Comparison of ENCODE assay signal across 9 cellular contexts in genomic region chr14:96268426-96269358, GRCh38. TPM values are rescaled to one million over a fixed set of nuclear protein-coding genes. Genes with fewer than 3 reads are reported as not detected.
DNase-seq lines count a peak whose midpoint lies in the region; ATAC-seq and TF ChIP-seq lines count a peak whose summit lies in the region.
"Had no signal": no experiment of that assay in that cellular context is flagged by ENCODE, and none has a peak within 500 bp of the region (broad histone marks: within the 10 kb centered on the region; RNA-seq: fewer than 3 reads in every experiment).

No MANE protein-coding gene starts in this region.

- DNase-seq in Calu3 (peak; percentile 66), RWPE2 (ENCODE audit: low spot score) (peak; percentile 97), foreskin fibroblast (peak; percentile 96 to 98), NOMO-1 (lab: John Stamatoyannopoulos, UW; ENCODE audit: unreplicated experiment in 2 of 2) (no peak), nucleus accumbens (lab: John Stamatoyannopoulos, UW) (no peak), NCI-H526 treated with DMSO at 0.1 percent for 48 hours (lab: John Stamatoyannopoulos, UW) (no peak)

- peak overlapping the region; percentile 53 for H3K27ac Mint-ChIP-seq in Calu3 (ENCODE audit: unreplicated experiment)

- H3K9me3 Mint-ChIP-seq in Calu3 (ENCODE audit: low read depth, unreplicated experiment) = no peaks in the 10 kb centered on the region

- no peak for TF ChIP-seq CTCF in Calu3 (IDR thresholded peaks at IDR 0.05; ENCODE audit: unreplicated experiment)
- TF ChIP-seq CTCF in RWPE2 (IDR thresholded peaks at IDR 0.05; ENCODE audit: poor library complexity, severe bottlenecking) = no peak
- TF ChIP-seq CTCF in foreskin fibroblast (IDR thresholded peaks at IDR 0.05; ENCODE audit: low read depth, low read length) = no peak

- no peaks in the 10 kb centered on the region for H3K36me3 Mint-ChIP-seq in Calu3 (ENCODE audit: insufficient read depth, unreplicated experiment)

- peaks cover 41% of the 10 kb centered on the region for H3K4me1 Mint-ChIP-seq in Calu3 (ENCODE audit: low read depth, unreplicated experiment)

- H3K4me3 ChIP-seq in RWPE2 (ENCODE audit: severe bottlenecking) = no peak overlapping the region
- H3K4me3 ChIP-seq in foreskin fibroblast (ENCODE audit: low read depth in 1 of 2, low read length in 2 of 2) = no peak overlapping the region
- no peak overlapping the region for H3K4me3 ChIP-seq in rectal smooth muscle tissue (ENCODE audit: low read length)
- H3K4me3 ChIP-seq: cardiac muscle cell had no signal

- H3K9ac ChIP-seq in rectal smooth muscle tissue (ENCODE audit: low read length) = no peak overlapping the region

- ATAC-seq in RWPE2 (ENCODE audit: low read depth) = peak; percentile 86
- ATAC-seq in GM21360 (IDR thresholded peaks at IDR 0.05; ENCODE audit: unreplicated experiment) = no peak

- peak overlapping the region; percentile 44 for H3K4me3 Mint-ChIP-seq in Calu3 (ENCODE audit: low read depth, unreplicated experiment)

- H3K9me3 ChIP-seq in RWPE2 (ENCODE audit: severe bottlenecking) = peaks cover 5% of the 10 kb centered on the region

- H3K4me1 ChIP-seq in RWPE2 (ENCODE audit: insufficient read depth, poor library complexity, severe bottlenecking) = peaks cover 32% of the 10 kb centered on the region
- H3K4me1 ChIP-seq in rectal smooth muscle tissue (ENCODE audit: control insufficient read depth, insufficient read depth, low read length) = peaks cover 16% of the 10 kb centered on the region

- H3K36me3 ChIP-seq in RWPE2 (ENCODE audit: low read depth) (no peaks in the 10 kb centered on the region), rectal smooth muscle tissue (ENCODE audit: control insufficient read depth, insufficient read depth, low read length) (no peaks in the 10 kb centered on the region)
- H3K36me3 ChIP-seq: cardiac muscle cell had no signal

- peak overlapping the region; percentile 74 for H3K27ac ChIP-seq in RWPE2 (ENCODE audit: poor library complexity, severe bottlenecking)
- peak overlapping the region; percentile 74 for H3K27ac ChIP-seq in rectal smooth muscle tissue (ENCODE audit: low read depth, low read length)
- H3K27ac ChIP-seq: cardiac muscle cell had no signal

- CTCF ChIA-PET in Calu3 (lab: Charles Lee) = interaction anchor here (1.0 to 1.1 kb wide), 2 partner anchors 166 to 168 kb away, joined by 3 to 5 read pairs; no protein-coding TSS in a partner anchor

- BruUV-seq in Calu3 (replicated peaks; lab: Mats Ljungman, UMichigan) = no TSS peak

- intact Hi-C loops in Calu3 (cut with micrococcal nuclease; ENCODE audit: unreplicated experiment) = loop anchor here (5.0 kb wide), 1 partner anchor 66 kb away; the partner anchor contains the start of gene BDKRB2

- H3K27me3 ChIP-seq in RWPE2 (ENCODE audit: insufficient read depth, poor library complexity, severe bottlenecking) (no peaks in the 10 kb centered on the region), rectal smooth muscle tissue (ENCODE audit: control insufficient read depth, insufficient read depth, low read length) (no peaks in the 10 kb centered on the region)
- H3K27me3 ChIP-seq: cardiac muscle cell had no signal

- H3K27me3 Mint-ChIP-seq in Calu3 (ENCODE audit: unreplicated experiment) = no peaks in the 10 kb centered on the region

RNA-seq across cellular contexts. Expression of gene BDKRB1, which starts 12.7 kb away (rescaled TPM):
- total RNA-seq in Calu3 (2022) = not detected in 2 replicates

Comparison
In these comparisons a context has a peak if more than half of its experiments do, and no peak if none do; other contexts are left out.
1. DNase-seq: peak in Calu3 (single experiment), RWPE2 (single experiment) and foreskin fibroblast (2 of 2); none in NOMO-1 (0 of 2), nucleus accumbens (0 of 56) and NCI-H526 treated with DMSO at 0.1 percent for 48 hours (single experiment).